Comparison of ENCODE assay signal across 2 cellular contexts in the genomic region with DNA sequence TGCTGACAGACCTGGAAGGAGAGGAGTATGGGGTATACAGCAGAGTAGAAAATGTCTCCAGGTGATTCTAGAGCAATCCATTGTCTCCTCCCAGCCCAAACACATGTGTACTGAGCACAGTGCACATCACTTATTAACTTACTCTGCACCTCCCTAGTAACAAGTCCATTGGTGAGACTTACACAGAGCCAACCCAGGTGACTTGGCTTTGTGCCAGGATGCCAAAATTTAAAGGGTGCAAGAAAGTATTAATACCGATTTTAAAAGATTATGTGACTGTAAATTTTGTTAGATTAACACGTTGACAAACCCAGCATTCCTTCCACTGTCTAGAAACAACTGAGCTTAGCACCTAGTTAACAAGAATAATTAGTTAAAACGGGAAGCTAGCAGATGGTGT. TPM values are rescaled to one million over a fixed set of nuclear protein-coding genes. Genes with fewer than 3 reads are reported as not detected.
"Had no signal": no experiment of that assay in that cellular context is flagged by ENCODE, and none has a peak within 500 bp of the region (broad histone marks: within the 10 kb centered on the region; RNA-seq: fewer than 3 reads in every experiment).

No MANE protein-coding gene starts in this region.

RNA-seq across cellular contexts. Expression of a gene that starts 58.8 kb away (rescaled TPM):
- total RNA-seq: ascending aorta, bronchial epithelial cell had no signal
